ENCODE assay signal across 1 cellular context in the genomic region with DNA sequence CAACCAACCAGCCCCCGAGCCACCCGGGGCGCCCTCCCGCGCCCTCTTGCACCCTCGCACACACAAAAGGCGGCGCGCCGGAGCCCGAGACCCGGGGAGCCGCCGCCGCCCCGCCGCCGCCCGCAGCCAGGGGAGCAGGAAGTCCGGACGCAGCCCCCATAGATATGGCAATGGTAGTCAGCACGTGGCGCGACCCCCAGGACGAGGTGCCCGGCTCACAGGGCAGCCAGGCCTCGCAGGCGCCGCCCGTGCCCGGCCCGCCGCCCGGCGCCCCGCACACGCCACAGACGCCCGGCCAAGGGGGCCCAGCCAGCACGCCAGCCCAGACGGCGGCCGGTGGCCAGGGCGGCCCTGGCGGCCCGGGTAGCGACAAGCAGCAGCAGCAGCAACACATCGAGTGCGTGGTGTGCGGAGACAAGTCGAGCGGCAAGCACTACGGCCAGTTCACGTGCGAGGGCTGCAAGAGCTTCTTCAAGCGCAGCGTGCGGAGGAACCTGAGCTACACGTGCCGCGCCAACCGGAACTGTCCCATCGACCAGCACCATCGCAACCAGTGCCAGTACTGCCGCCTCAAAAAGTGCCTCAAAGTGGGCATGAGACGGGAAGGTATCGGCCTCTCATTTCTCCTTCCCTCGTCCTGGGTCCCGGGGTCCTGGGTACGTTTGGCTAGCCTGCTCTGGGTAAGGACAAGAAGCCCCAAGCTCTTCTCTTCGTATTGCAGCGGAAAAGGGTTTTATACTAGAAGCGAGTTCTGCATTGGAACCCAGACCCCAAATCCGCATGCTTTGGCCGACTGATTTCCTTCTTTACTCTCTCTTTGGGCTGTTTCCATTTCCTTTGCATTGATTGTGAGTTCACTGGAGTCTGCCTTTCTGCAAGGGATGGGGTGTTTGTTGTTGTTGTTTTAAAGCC.
A peak's percentile ranks its signal among the peaks of the same experiment; 100 is the strongest.
TF ChIP-seq lines count a peak whose summit lies in the region.

No MANE protein-coding gene starts in this region.

TF ChIP-seq in HepG2, 621 proteins besides CTCF, POLR2A, EP300 and RAD21 (continued from another document and continues in another):
- TF ChIP-seq ZFP62 (CRISPR knock-in tag; IDR thresholded peaks at IDR 0.05): no peak
- TF ChIP-seq, protein P1, sequence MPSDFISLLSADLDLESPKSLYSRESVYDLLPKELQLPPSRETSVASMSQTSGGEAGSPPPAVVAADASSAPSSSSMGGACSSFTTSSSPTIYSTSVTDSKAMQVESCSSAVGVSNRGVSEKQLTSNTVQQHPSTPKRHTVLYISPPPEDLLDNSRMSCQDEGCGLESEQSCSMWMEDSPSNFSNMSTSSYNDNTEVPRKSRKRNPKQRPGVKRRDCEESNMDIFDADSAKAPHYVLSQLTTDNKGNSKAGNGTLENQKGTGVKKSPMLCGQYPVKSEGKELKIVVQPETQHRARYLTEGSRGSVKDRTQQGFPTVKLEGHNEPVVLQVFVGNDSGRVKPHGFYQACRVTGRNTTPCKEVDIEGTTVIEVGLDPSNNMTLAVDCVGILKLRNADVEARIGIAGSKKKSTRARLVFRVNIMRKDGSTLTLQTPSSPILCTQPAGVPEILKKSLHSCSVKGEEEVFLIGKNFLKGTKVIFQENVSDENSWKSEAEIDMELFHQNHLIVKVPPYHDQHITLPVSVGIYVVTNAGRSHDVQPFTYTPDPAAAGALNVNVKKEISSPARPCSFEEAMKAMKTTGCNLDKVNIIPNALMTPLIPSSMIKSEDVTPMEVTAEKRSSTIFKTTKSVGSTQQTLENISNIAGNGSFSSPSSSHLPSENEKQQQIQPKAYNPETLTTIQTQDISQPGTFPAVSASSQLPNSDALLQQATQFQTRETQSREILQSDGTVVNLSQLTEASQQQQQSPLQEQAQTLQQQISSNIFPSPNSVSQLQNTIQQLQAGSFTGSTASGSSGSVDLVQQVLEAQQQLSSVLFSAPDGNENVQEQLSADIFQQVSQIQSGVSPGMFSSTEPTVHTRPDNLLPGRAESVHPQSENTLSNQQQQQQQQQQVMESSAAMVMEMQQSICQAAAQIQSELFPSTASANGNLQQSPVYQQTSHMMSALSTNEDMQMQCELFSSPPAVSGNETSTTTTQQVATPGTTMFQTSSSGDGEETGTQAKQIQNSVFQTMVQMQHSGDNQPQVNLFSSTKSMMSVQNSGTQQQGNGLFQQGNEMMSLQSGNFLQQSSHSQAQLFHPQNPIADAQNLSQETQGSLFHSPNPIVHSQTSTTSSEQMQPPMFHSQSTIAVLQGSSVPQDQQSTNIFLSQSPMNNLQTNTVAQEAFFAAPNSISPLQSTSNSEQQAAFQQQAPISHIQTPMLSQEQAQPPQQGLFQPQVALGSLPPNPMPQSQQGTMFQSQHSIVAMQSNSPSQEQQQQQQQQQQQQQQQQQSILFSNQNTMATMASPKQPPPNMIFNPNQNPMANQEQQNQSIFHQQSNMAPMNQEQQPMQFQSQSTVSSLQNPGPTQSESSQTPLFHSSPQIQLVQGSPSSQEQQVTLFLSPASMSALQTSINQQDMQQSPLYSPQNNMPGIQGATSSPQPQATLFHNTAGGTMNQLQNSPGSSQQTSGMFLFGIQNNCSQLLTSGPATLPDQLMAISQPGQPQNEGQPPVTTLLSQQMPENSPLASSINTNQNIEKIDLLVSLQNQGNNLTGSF (CRISPR knock-in tag; IDR thresholded peaks at IDR 0.05): 0 out of 2 replicates have a peak, but pooled peaks have one; percentile 74
- TF ChIP-seq, protein P2, sequence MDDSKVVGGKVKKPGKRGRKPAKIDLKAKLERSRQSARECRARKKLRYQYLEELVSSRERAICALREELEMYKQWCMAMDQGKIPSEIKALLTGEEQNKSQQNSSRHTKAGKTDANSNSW (CRISPR knock-in tag; IDR thresholded peaks at IDR 0.05; ENCODE audit: borderline replicate concordance): 0 out of 2 replicates have a peak, but pooled peaks have one; percentile 36
- 0 out of 2 replicates have a peak, but pooled peaks have one; percentile 38 for TF ChIP-seq ZFX (CRISPR knock-in tag; IDR thresholded peaks at IDR 0.05; ENCODE audit: low read depth)
- TF ChIP-seq ZFP36L2 (CRISPR knock-in tag; IDR thresholded peaks at IDR 0.05): no peak
- TF ChIP-seq ATF7 (IDR thresholded peaks at IDR 0.05): no peak
- no peak for TF ChIP-seq ATF7 (CRISPR knock-in tag; IDR thresholded peaks at IDR 0.05)
- no peak for TF ChIP-seq ZNF7 (CRISPR knock-in tag; IDR thresholded peaks at IDR 0.05)
- peak; percentile 51; the same call in 1 of the 2 replicates for TF ChIP-seq ZNF333 (CRISPR knock-in tag; IDR thresholded peaks at IDR 0.05; ENCODE audit: borderline replicate concordance)
- TF ChIP-seq ZSCAN25 (CRISPR knock-in tag; IDR thresholded peaks at IDR 0.05): no peak
- TF ChIP-seq, protein P3, sequence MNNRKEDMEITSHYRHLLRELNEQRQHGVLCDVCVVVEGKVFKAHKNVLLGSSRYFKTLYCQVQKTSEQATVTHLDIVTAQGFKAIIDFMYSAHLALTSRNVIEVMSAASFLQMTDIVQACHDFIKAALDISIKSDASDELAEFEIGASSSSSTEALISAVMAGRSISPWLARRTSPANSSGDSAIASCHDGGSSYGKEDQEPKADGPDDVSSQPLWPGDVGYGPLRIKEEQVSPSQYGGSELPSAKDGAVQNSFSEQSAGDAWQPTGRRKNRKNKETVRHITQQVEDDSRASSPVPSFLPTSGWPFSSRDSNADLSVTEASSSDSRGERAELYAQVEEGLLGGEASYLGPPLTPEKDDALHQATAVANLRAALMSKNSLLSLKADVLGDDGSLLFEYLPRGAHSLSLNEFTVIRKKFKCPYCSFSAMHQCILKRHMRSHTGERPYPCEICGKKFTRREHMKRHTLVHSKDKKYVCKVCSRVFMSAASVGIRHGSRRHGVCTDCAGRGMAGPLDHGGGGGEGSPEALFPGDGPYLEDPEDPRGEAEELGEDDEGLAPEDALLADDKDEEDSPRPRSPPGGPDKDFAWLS (CRISPR knock-in tag; IDR thresholded peaks at IDR 0.05; ENCODE audit: borderline replicate concordance): no peak
- TF ChIP-seq JARID2 (CRISPR knock-in tag; IDR thresholded peaks at IDR 0.05; ENCODE audit: insufficient replicate concordance): no peak
- TF ChIP-seq, protein P4, sequence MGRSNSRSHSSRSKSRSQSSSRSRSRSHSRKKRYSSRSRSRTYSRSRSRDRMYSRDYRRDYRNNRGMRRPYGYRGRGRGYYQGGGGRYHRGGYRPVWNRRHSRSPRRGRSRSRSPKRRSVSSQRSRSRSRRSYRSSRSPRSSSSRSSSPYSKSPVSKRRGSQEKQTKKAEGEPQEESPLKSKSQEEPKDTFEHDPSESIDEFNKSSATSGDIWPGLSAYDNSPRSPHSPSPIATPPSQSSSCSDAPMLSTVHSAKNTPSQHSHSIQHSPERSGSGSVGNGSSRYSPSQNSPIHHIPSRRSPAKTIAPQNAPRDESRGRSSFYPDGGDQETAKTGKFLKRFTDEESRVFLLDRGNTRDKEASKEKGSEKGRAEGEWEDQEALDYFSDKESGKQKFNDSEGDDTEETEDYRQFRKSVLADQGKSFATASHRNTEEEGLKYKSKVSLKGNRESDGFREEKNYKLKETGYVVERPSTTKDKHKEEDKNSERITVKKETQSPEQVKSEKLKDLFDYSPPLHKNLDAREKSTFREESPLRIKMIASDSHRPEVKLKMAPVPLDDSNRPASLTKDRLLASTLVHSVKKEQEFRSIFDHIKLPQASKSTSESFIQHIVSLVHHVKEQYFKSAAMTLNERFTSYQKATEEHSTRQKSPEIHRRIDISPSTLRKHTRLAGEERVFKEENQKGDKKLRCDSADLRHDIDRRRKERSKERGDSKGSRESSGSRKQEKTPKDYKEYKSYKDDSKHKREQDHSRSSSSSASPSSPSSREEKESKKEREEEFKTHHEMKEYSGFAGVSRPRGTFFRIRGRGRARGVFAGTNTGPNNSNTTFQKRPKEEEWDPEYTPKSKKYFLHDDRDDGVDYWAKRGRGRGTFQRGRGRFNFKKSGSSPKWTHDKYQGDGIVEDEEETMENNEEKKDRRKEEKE (IDR thresholded peaks at IDR 0.05): no peak
- TF ChIP-seq, protein P5, sequence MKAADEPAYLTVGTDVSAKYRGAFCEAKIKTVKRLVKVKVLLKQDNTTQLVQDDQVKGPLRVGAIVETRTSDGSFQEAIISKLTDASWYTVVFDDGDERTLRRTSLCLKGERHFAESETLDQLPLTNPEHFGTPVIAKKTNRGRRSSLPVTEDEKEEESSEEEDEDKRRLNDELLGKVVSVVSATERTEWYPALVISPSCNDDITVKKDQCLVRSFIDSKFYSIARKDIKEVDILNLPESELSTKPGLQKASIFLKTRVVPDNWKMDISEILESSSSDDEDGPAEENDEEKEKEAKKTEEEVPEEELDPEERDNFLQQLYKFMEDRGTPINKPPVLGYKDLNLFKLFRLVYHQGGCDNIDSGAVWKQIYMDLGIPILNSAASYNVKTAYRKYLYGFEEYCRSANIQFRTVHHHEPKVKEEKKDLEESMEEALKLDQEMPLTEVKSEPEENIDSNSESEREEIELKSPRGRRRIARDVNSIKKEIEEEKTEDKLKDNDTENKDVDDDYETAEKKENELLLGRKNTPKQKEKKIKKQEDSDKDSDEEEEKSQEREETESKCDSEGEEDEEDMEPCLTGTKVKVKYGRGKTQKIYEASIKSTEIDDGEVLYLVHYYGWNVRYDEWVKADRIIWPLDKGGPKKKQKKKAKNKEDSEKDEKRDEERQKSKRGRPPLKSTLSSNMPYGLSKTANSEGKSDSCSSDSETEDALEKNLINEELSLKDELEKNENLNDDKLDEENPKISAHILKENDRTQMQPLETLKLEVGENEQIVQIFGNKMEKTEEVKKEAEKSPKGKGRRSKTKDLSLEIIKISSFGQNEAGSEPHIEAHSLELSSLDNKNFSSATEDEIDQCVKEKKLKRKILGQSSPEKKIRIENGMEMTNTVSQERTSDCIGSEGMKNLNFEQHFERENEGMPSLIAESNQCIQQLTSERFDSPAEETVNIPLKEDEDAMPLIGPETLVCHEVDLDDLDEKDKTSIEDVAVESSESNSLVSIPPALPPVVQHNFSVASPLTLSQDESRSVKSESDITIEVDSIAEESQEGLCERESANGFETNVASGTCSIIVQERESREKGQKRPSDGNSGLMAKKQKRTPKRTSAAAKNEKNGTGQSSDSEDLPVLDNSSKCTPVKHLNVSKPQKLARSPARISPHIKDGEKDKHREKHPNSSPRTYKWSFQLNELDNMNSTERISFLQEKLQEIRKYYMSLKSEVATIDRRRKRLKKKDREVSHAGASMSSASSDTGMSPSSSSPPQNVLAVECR (CRISPR knock-in tag; IDR thresholded peaks at IDR 0.05; ENCODE audit: borderline replicate concordance): peak; percentile 45
- TF ChIP-seq, protein P6, sequence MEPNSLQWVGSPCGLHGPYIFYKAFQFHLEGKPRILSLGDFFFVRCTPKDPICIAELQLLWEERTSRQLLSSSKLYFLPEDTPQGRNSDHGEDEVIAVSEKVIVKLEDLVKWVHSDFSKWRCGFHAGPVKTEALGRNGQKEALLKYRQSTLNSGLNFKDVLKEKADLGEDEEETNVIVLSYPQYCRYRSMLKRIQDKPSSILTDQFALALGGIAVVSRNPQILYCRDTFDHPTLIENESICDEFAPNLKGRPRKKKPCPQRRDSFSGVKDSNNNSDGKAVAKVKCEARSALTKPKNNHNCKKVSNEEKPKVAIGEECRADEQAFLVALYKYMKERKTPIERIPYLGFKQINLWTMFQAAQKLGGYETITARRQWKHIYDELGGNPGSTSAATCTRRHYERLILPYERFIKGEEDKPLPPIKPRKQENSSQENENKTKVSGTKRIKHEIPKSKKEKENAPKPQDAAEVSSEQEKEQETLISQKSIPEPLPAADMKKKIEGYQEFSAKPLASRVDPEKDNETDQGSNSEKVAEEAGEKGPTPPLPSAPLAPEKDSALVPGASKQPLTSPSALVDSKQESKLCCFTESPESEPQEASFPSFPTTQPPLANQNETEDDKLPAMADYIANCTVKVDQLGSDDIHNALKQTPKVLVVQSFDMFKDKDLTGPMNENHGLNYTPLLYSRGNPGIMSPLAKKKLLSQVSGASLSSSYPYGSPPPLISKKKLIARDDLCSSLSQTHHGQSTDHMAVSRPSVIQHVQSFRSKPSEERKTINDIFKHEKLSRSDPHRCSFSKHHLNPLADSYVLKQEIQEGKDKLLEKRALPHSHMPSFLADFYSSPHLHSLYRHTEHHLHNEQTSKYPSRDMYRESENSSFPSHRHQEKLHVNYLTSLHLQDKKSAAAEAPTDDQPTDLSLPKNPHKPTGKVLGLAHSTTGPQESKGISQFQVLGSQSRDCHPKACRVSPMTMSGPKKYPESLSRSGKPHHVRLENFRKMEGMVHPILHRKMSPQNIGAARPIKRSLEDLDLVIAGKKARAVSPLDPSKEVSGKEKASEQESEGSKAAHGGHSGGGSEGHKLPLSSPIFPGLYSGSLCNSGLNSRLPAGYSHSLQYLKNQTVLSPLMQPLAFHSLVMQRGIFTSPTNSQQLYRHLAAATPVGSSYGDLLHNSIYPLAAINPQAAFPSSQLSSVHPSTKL (CRISPR knock-in tag; IDR thresholded peaks at IDR 0.05): 0 out of 2 replicates have a peak, but pooled peaks have one; percentile 34
- peak; percentile 59; the same call in 1 of the 3 replicates for TF ChIP-seq MXI1 (IDR thresholded peaks at IDR 0.05; ENCODE audit: borderline replicate concordance, low read depth, low read length)
- TF ChIP-seq, protein P7, sequence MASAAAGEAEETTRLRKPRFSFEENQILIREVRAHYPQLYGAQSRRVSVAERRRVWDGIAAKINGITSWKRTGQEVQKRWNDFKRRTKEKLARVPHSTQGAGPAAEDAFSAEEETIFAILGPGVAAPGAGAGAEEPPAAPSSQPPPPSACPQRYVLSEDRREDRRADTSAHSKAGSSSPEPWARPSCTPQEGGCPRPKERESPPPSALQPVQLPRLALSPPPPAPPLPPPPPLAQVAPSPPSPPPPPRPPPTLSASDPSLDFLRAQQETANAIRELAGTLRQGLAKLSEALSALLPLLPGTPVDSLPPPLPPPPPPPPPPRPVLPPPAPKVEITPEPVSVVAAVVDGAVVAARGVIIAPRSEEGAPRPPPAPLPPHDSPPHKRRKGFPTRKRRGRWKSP (CRISPR knock-in tag; IDR thresholded peaks at IDR 0.05): peak; percentile 47; the same call in 1 of the 2 replicates
- no peak for TF ChIP-seq KDM1A (CRISPR knock-in tag; IDR thresholded peaks at IDR 0.05)
- TF ChIP-seq, protein P8, sequence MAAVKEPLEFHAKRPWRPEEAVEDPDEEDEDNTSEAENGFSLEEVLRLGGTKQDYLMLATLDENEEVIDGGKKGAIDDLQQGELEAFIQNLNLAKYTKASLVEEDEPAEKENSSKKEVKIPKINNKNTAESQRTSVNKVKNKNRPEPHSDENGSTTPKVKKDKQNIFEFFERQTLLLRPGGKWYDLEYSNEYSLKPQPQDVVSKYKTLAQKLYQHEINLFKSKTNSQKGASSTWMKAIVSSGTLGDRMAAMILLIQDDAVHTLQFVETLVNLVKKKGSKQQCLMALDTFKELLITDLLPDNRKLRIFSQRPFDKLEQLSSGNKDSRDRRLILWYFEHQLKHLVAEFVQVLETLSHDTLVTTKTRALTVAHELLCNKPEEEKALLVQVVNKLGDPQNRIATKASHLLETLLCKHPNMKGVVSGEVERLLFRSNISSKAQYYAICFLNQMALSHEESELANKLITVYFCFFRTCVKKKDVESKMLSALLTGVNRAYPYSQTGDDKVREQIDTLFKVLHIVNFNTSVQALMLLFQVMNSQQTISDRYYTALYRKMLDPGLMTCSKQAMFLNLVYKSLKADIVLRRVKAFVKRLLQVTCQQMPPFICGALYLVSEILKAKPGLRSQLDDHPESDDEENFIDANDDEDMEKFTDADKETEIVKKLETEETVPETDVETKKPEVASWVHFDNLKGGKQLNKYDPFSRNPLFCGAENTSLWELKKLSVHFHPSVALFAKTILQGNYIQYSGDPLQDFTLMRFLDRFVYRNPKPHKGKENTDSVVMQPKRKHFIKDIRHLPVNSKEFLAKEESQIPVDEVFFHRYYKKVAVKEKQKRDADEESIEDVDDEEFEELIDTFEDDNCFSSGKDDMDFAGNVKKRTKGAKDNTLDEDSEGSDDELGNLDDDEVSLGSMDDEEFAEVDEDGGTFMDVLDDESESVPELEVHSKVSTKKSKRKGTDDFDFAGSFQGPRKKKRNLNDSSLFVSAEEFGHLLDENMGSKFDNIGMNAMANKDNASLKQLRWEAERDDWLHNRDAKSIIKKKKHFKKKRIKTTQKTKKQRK (IDR thresholded peaks at IDR 0.05; ENCODE audit: low read length): no peak
- no peak for TF ChIP-seq EHMT2 (IDR thresholded peaks at IDR 0.05; ENCODE audit: borderline replicate concordance, low read depth, low read length)
- no peak for TF ChIP-seq ZSCAN30 (CRISPR knock-in tag; IDR thresholded peaks at IDR 0.05)
- 0 out of 2 replicates have a peak, but pooled peaks have one; percentile 21 for TF ChIP-seq SIX4 (CRISPR knock-in tag; IDR thresholded peaks at IDR 0.05)
- TF ChIP-seq GPN1 (CRISPR knock-in tag; IDR thresholded peaks at IDR 0.05; ENCODE audit: borderline replicate concordance): no peak
- no peak for TF ChIP-seq FOXJ3 (CRISPR knock-in tag; IDR thresholded peaks at IDR 0.05; ENCODE audit: borderline replicate concordance)
